In the genomic region with DNA sequence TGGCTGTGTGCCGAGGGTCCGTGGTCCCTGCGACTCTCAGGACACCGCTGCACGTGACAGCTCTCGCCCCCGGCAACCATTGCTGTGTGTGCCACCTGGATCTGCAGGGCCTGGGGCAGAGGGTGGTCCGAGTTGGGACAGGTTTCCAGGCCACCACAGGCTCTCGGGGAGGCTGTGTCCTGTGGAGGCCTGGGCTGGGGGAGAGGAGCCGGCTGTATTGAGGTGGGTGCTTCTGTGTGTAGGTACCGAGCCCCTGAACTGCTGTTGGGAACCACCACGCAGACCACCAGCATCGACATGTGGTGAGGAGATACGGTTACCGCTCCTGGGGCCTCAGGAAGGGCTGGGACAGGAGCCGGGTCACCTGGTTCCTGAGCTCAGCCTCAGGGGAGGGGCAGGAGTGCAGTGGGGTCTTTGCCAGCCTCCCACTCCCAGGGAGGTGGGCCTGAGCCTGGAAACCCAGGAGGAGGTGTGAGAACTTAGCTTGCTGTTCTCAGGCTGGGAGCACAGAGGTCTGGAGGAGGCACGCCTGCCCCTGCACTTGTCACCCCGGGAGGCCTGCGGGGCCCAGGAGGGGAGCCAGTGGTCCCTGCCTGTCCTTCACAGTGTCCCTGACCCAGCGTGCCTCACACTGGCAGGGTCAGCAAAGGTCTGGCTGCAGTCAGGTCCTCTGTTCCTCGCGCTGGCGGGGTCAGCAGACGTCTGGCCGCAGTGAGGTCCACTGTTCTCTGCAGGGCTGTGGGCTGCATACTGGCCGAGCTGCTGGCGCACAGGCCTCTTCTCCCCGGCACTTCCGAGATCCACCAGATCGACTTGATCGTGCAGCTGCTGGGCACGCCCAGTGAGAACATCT, we compare ENCODE assay signal across 22 cellular contexts. TPM values are rescaled to one million over a fixed set of nuclear protein-coding genes. Genes with fewer than 3 reads are reported as not detected.
DNase-seq lines count a peak whose midpoint lies in the region; ATAC-seq and TF ChIP-seq lines count a peak whose summit lies in the region.
"Had no signal": no experiment of that assay in that cellular context is flagged by ENCODE, and none has a peak within 500 bp of the region (broad histone marks: within the 10 kb centered on the region; RNA-seq: fewer than 3 reads in every experiment).

No MANE protein-coding gene starts in this region.

- H2BK5ac ChIP-seq in trophoblast cell (ENCODE audit: low read depth, low read length, poor library complexity): no peak overlapping the region

- DNase-seq in HuH-7.5 (ENCODE audit: low spot score) (peak; percentile 35), trophoblast cell (no peak), body of pancreas (no peak), NCI-H2227 treated with DMSO at 0.1 percent for 48 hours (lab: John Stamatoyannopoulos, UW) (no peak)
- no peak for DNase-seq in effector memory CD8-positive, alpha-beta T cell
- DNase-seq: activated CD4-positive, alpha-beta T cell treated with anti-CD3 and anti-CD28 coated beads for 48 hours; activated CD8-positive, alpha-beta memory T cell treated with anti-CD3 and anti-CD28 coated beads, Interleukin-2, amount 50 U/mL, for 4 hours; activated naive CD4-positive, alpha-beta T cell treated with Interleukin-2 at 50 U/mL for 16 hours; cortex of kidney; DMS79 treated with DMSO at 0.1 percent for 48 hours; erythroblast; HFFc6; naive B cell; NCI-H146; NCI-H226 had no signal

- H3K4me3 Mint-ChIP-seq in effector memory CD8-positive, alpha-beta T cell: peak overlapping the region in 1 of 2 donors; percentile 36
- H3K4me3 Mint-ChIP-seq: CD14-positive monocyte; HFFc6; stimulated activated memory B cell treated with anti-CD40 and anti-IgM and Interleukin-4, amounts not matched to agents 10 μg/mL and 1 μg/mL and 100 μg/mL, for 72 hours; T-helper 2 cell treated with Interferon-gamma antibody and Interleukin-4, amounts not matched to agents 5 μg/mL and 100 μg/mL, for 36 hours had no signal

- H3K27ac Mint-ChIP-seq in effector memory CD8-positive, alpha-beta T cell: peak overlapping the region; percentile 22 to 35
- H3K27ac Mint-ChIP-seq: CD14-positive monocyte; HFFc6; stimulated activated memory B cell treated with anti-CD40 and anti-IgM and Interleukin-4, amounts not matched to agents 10 μg/mL and 1 μg/mL and 100 μg/mL, for 72 hours; T-helper 2 cell treated with Interferon-gamma antibody and Interleukin-4, amounts not matched to agents 5 μg/mL and 100 μg/mL, for 36 hours had no signal

- WGBS in trophoblast cell (ENCODE audit: extremely low coverage, insufficient coverage, insufficient read length): no CpG with 5 or more reads among the region's 32 CpGs
- 89 to 90% methylated on average over 13 to 29 of the region's 32 CpGs for WGBS in body of pancreas, 2 donors

- H3K36me3 ChIP-seq in trophoblast cell (ENCODE audit: control insufficient read depth in 1 of 2, insufficient read depth in 2 of 2, low read length in 2 of 2): peaks cover 72 to 75% of the 10 kb centered on the region in 2 experiments
- H3K36me3 ChIP-seq in body of pancreas (replicated peaks in 1 of 2; ENCODE audit: insufficient read depth in 1 of 2, low read depth in 2 of 2): peaks cover 9 to 27% of the 10 kb centered on the region in 2 donors

- no peak for TF ChIP-seq POLR2A in body of pancreas (IDR thresholded peaks at IDR 0.05)

- no peak overlapping the region for H2BK120ac ChIP-seq in trophoblast cell (ENCODE audit: insufficient read depth, low read length, poor library complexity)

- no peak for TF ChIP-seq CTCF in body of pancreas (IDR thresholded peaks at IDR 0.05)

- intact Hi-C loops in body of pancreas (cut with DNase I): no loop called here

- H3K9ac ChIP-seq in trophoblast cell (ENCODE audit: low read length): no peak overlapping the region

- H3K79me2 ChIP-seq in trophoblast cell (ENCODE audit: control insufficient read depth, insufficient read depth, low read length, poor library complexity): no peaks in the 10 kb centered on the region

- H3K18ac ChIP-seq in trophoblast cell (ENCODE audit: low read length): no peak overlapping the region

- ATAC-seq in effector memory CD8-positive, alpha-beta T cell (replicated peaks): no peak
- no peak for ATAC-seq in body of pancreas
- ATAC-seq: psoas muscle; stimulated activated memory B cell treated with anti-CD40 and anti-IgM and Interleukin-4, amounts not matched to agents 10 μg/mL and 1 μg/mL and 100 μg/mL, for 72 hours had no signal

- H2AFZ ChIP-seq in trophoblast cell (ENCODE audit: insufficient read depth, low read length, poor library complexity): no peak overlapping the region

- H4K8ac ChIP-seq in trophoblast cell (ENCODE audit: low read depth, low read length): no peak overlapping the region

- H3K4me3 ChIP-seq in trophoblast cell (ENCODE audit: low read depth, low read length): peak overlapping the region; percentile 30
- no peak overlapping the region for H3K4me3 ChIP-seq in body of pancreas
- H3K4me3 ChIP-seq: ascending aorta, lung, psoas muscle, tibial nerve had no signal

- H2BK12ac ChIP-seq in trophoblast cell (ENCODE audit: low read length): no peak overlapping the region

- no peaks in the 10 kb centered on the region for H3K27me3 ChIP-seq in trophoblast cell (ENCODE audit: insufficient read depth, low read length)
- H3K27me3 ChIP-seq in body of pancreas: no peaks in the 10 kb centered on the region
- H3K27me3 ChIP-seq: ascending aorta, tibial nerve had no signal

- H4K12ac ChIP-seq in trophoblast cell (ENCODE audit: low read depth, low read length): no peak overlapping the region

- peaks cover 0 to 26% of the 10 kb centered on the region in 2 donors for H3K4me1 Mint-ChIP-seq in effector memory CD8-positive, alpha-beta T cell (ENCODE audit: low read depth in 2 of 2)
- H3K4me1 Mint-ChIP-seq: CD14-positive monocyte had no signal

- H3K9me3 Mint-ChIP-seq in effector memory CD8-positive, alpha-beta T cell: no peaks in the 10 kb centered on the region
- H3K9me3 Mint-ChIP-seq: CD14-positive monocyte; HFFc6; naive B cell; stimulated activated memory B cell treated with anti-CD40 and anti-IgM and Interleukin-4, amounts not matched to agents 10 μg/mL and 1 μg/mL and 100 μg/mL, for 72 hours; T-helper 2 cell treated with Interferon-gamma antibody and Interleukin-4, amounts not matched to agents 5 μg/mL and 100 μg/mL, for 36 hours had no signal

- no peaks in the 10 kb centered on the region for H3K27me3 Mint-ChIP-seq in effector memory CD8-positive, alpha-beta T cell
- H3K27me3 Mint-ChIP-seq: naive B cell; stimulated activated memory B cell treated with anti-CD40 and anti-IgM and Interleukin-4, amounts not matched to agents 10 μg/mL and 1 μg/mL and 100 μg/mL, for 72 hours had no signal

- no peaks in the 10 kb centered on the region for H3K79me1 ChIP-seq in trophoblast cell (ENCODE audit: low read length)

- no peak overlapping the region for H3K4ac ChIP-seq in trophoblast cell (ENCODE audit: low read depth, low read length)

- no peak overlapping the region for H3K27ac ChIP-seq in trophoblast cell (ENCODE audit: low read depth, low read length)
- no peak overlapping the region for H3K27ac ChIP-seq in body of pancreas
- H3K27ac ChIP-seq: ascending aorta, psoas muscle, tibial nerve had no signal

- H3K23ac ChIP-seq in trophoblast cell (ENCODE audit: low read length): no peak overlapping the region

- no peak overlapping the region for H2AK5ac ChIP-seq in trophoblast cell (ENCODE audit: low read length)

- H3K4me1 ChIP-seq in trophoblast cell (ENCODE audit: control insufficient read depth in 1 of 2, insufficient read depth in 2 of 2, low read length in 2 of 2) (no peaks in the 10 kb centered on the region), body of pancreas (peaks cover 2% of the 10 kb centered on the region)
- H3K4me1 ChIP-seq: ascending aorta, psoas muscle, tibial nerve had no signal

- H3K14ac ChIP-seq in trophoblast cell (ENCODE audit: low read length): no peak overlapping the region

- peaks cover 70% of the 10 kb centered on the region for H3K36me3 Mint-ChIP-seq in effector memory CD8-positive, alpha-beta T cell (ENCODE audit: insufficient read depth)

- peaks cover 3% of the 10 kb centered on the region for H3K9me3 ChIP-seq in trophoblast cell (ENCODE audit: insufficient read depth, low read depth, low read length)
- no peaks in the 10 kb centered on the region for H3K9me3 ChIP-seq in body of pancreas
- H3K9me3 ChIP-seq: ascending aorta, psoas muscle, tibial nerve had no signal

- H4K91ac ChIP-seq in trophoblast cell (ENCODE audit: low read depth, low read length): no peak overlapping the region

- no peak overlapping the region for H3K4me2 ChIP-seq in trophoblast cell (ENCODE audit: low read length)

RNA-seq across cellular contexts. Expression of gene SPATA2L, which starts 7.3 kb away (rescaled TPM):
- 7.8 and 8.1 TPM in 2 replicates for polyA plus RNA-seq in trophoblast cell (2013)
- 10 to 100 TPM; 15.8 to 48.1 TPM for total RNA-seq in body of pancreas

RNA-seq across cellular contexts. Expression of gene CDK10, which starts 7.7 kb away (rescaled TPM):
- 30.9 and 32.0 TPM in 2 replicates for polyA plus RNA-seq in trophoblast cell (2013)
- 100 to 1,000 TPM in 1 of 2 donors, 10 to 100 TPM in 1; 47.5 to 105 TPM for total RNA-seq in body of pancreas

RNA-seq across cellular contexts. Expression of gene VPS9D1, which starts 26.5 kb away (rescaled TPM):
- polyA plus RNA-seq in trophoblast cell (2013): 4.8 TPM in 2 replicates
- 10 to 100 TPM in 1 of 2 donors, 1 to 10 TPM in 1; 3.6 to 24.7 TPM for total RNA-seq in body of pancreas

RNA-seq across cellular contexts. Expression of gene ZNF276, which starts 27.2 kb away (rescaled TPM):
- polyA plus RNA-seq in trophoblast cell (2013): 5.9 and 6.3 TPM in 2 replicates
- 10 to 100 TPM; 20.8 to 41.2 TPM for total RNA-seq in body of pancreas

RNA-seq across cellular contexts. Expression of gene SPATA33, which starts 36.5 kb away (rescaled TPM):
- 11.1 and 11.9 TPM in 2 replicates for polyA plus RNA-seq in trophoblast cell (2013)
- 1 to 10 TPM; 3.6 to 7.9 TPM for total RNA-seq in body of pancreas
